9 cellular contexts compared by ENCODE assay signal in the genomic region with DNA sequence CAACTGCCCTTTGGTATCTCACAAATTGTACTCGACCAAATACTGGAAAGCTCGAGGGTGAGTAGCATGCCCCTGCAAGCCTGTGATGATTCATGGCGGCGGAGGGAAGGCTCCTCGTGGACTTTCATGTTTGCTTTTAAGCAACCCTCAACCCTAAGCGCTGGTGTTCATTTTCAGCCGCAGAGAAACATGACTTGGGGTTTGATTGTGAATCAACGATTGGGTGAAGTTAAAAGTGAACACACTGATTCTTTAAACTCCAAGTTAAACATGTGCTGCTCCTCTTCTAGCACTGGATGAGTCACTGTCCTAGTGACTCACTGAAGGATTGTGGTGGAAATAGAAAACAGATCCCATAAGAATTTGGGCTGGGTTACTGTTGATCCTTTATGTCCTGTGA. TPM values are rescaled to one million over a fixed set of nuclear protein-coding genes. Genes with fewer than 3 reads are reported as not detected.
A peak's percentile ranks its signal among the peaks of the same experiment; 100 is the strongest.
DNase-seq lines count a peak whose midpoint lies in the region; ATAC-seq, FAIRE-seq and TF ChIP-seq lines count a peak whose summit lies in the region.
"Had no signal": no experiment of that assay in that cellular context is flagged by ENCODE, and none has a peak within 500 bp of the region (broad histone marks: within the 10 kb centered on the region; RNA-seq: fewer than 3 reads in every experiment).

No MANE protein-coding gene starts in this region.

- intact Hi-C loops in HCT116 (cut with micrococcal nuclease): no loop called here

- H3K27ac ChIP-seq in HCT116 (ENCODE audit: low read depth, low read length): peak overlapping the region; percentile 83

- POLR2A ChIA-PET in HCT116 (lab: Charles Lee): no interaction called here

- H3K4me3 ChIP-seq in HCT116 (replicated peaks in 1 of 2; ENCODE audit: low read depth in 1 of 2, low read length in 2 of 2): peak overlapping the region in 1 of 2 experiments; percentile 40; a peak in 3 of 4 replicates

- H3K4me2 ChIP-seq in HCT116 (ENCODE audit: low read length): peak overlapping the region; percentile 71

- peak; percentile 34; the same call in 1 of the 2 replicates for TF ChIP-seq RAD21 in HCT116 (IDR thresholded peaks at IDR 0.05; ENCODE audit: low read depth)

- TF ChIP-seq CTCF in HCT116 (IDR thresholded peaks at IDR 0.05 in 2 of 3, conservative IDR thresholded peaks at IDR 0.05 in 1 of 3; ENCODE audit: borderline replicate concordance in 1 of 3, insufficient read depth in 1 of 3, low read depth in 2 of 3, low read length in 2 of 3): no peak

- peak; percentile 93 for DNase-seq in HCT116 (ENCODE audit: low read depth, low spot score)
- DNase-seq in activated T-cell treated with anti-CD3 and anti-CD28 coated beads, Interleukin-2, amount 50 U/mL, for 48 hours: peak; percentile 73 to 77
- DNase-seq in kidney tubule cell (ENCODE audit: low spot score): peak; percentile 69
- no peak for DNase-seq in NCI-H2196 (lab: John Stamatoyannopoulos, UW; ENCODE audit: unreplicated experiment)
- no peak for DNase-seq in NCI-H1694 (lab: John Stamatoyannopoulos, UW)

- BruUV-seq in HCT116 (replicated peaks; lab: Mats Ljungman, UMichigan): no TSS peak

- H3K4me1 ChIP-seq in HCT116 (ENCODE audit: control insufficient read depth in 1 of 2, insufficient read depth in 2 of 2, low read length in 2 of 2): peaks cover 34 to 58% of the 10 kb centered on the region in 2 experiments

- no peaks in the 10 kb centered on the region for H3K27me3 ChIP-seq in HCT116 (ENCODE audit: insufficient read depth, low read length)

- peak overlapping the region; percentile 67 for H3K9ac ChIP-seq in HCT116 (ENCODE audit: low read length)

- H3K9me3 ChIP-seq in HCT116 (ENCODE audit: control insufficient read depth in 1 of 2, insufficient read depth in 1 of 2, low read depth in 1 of 2, low read length in 2 of 2): no peaks in the 10 kb centered on the region

- H3K79me2 ChIP-seq in HCT116 (ENCODE audit: insufficient read depth, low read length): no peaks in the 10 kb centered on the region

- H4K20me1 ChIP-seq in HCT116 (ENCODE audit: insufficient read depth): no peaks in the 10 kb centered on the region

- TF ChIP-seq POLR2A in HCT116 (IDR thresholded peaks at IDR 0.05; ENCODE audit: borderline replicate concordance, extremely low read depth, insufficient read depth, insufficient read length): no peak

- RAD21 ChIA-PET in HCT116 (lab: Charles Lee; ENCODE audit: low non-redundant PET in 1 of 2, low total read pairs in 2 of 2, uncharacterized antibody in 2 of 2, unreplicated experiment in 2 of 2): no interaction called here

- peak; percentile 91 for FAIRE-seq in A204.1 (lab: Jason Lieb, UNC)
- FAIRE-seq: colon had no signal

- no peaks in the 10 kb centered on the region for H3K9me2 ChIP-seq in HCT116 (ENCODE audit: insufficient read depth)

- no peaks in the 10 kb centered on the region; a peak in 1 of 4 replicates for H3K36me3 ChIP-seq in HCT116 (ENCODE audit: control insufficient read depth in 1 of 2, insufficient read depth in 2 of 2, low read length in 2 of 2)

- peak; percentile 89 for ATAC-seq in HCT116
- no peak for ATAC-seq in GM18858 (IDR thresholded peaks at IDR 0.05; ENCODE audit: unreplicated experiment)
- no peak for ATAC-seq in HG02885 (IDR thresholded peaks at IDR 0.05; ENCODE audit: poor library complexity, unreplicated experiment)

- CTCF ChIA-PET in HCT116 (lab: Charles Lee): interaction anchor here (1.5 kb wide), 1 partner anchor 1505 kb away, joined by 4 read pairs; no protein-coding TSS in a partner anchor

- no peak overlapping the region for H2AFZ ChIP-seq in HCT116 (ENCODE audit: low read depth, low read length, poor library complexity, severe bottlenecking)

TF ChIP-seq in HCT116, 20 proteins besides CTCF, POLR2A, EP300 and RAD21:
- TF ChIP-seq EZH2phosphoT487 (IDR thresholded peaks at IDR 0.05; ENCODE audit: borderline replicate concordance) (no peak), TCF7L2 (IDR thresholded peaks at IDR 0.05; ENCODE audit: borderline replicate concordance, extremely low read depth, insufficient read depth, insufficient read length) (peak; percentile 63), EGR1 (IDR thresholded peaks at IDR 0.05; ENCODE audit: low read depth) (no peak), FOSL1 (IDR thresholded peaks at IDR 0.05; ENCODE audit: low read depth) (peak; percentile 99), CEBPB (IDR thresholded peaks at IDR 0.05; ENCODE audit: low read depth) (peak; percentile 85), ZFX (IDR thresholded peaks at IDR 0.05) (no peak), POLR2AphosphoS5 (IDR thresholded peaks at IDR 0.05; ENCODE audit: low read depth, low read length) (peak; percentile 60; the same call in 1 of the 2 replicates), EZH2 (IDR thresholded peaks at IDR 0.05) (no peak), YY1 (IDR thresholded peaks at IDR 0.05; ENCODE audit: extremely low read depth, insufficient replicate concordance, low read depth, low read length) (peak; percentile 53), JUND (IDR thresholded peaks at IDR 0.05) (peak; percentile 99), ZNF274 (IDR thresholded peaks at IDR 0.05; ENCODE audit: low read depth, low read length) (no peak), SP1 (IDR thresholded peaks at IDR 0.05; ENCODE audit: low read depth) (peak; percentile 88), SIN3A (IDR thresholded peaks at IDR 0.05; ENCODE audit: low read depth) (peak; percentile 86; the same call in 1 of the 2 replicates), ELF1 (IDR thresholded peaks at IDR 0.05; ENCODE audit: borderline replicate concordance, low read depth) (no peak; the same call in 1 of the 2 replicates), CBX3 (IDR thresholded peaks at IDR 0.05; ENCODE audit: low read depth) (peak; percentile 98), SRF (IDR thresholded peaks at IDR 0.05; ENCODE audit: low read depth) (peak; percentile 90)
- TF ChIP-seq, protein P1, sequence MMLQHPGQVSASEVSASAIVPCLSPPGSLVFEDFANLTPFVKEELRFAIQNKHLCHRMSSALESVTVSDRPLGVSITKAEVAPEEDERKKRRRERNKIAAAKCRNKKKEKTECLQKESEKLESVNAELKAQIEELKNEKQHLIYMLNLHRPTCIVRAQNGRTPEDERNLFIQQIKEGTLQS (IDR thresholded peaks at IDR 0.05): peak; percentile 66
- TF ChIP-seq, protein P2, sequence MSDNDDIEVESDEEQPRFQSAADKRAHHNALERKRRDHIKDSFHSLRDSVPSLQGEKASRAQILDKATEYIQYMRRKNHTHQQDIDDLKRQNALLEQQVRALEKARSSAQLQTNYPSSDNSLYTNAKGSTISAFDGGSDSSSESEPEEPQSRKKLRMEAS (IDR thresholded peaks at IDR 0.05): peak; percentile 95
- TF ChIP-seq, protein P3, sequence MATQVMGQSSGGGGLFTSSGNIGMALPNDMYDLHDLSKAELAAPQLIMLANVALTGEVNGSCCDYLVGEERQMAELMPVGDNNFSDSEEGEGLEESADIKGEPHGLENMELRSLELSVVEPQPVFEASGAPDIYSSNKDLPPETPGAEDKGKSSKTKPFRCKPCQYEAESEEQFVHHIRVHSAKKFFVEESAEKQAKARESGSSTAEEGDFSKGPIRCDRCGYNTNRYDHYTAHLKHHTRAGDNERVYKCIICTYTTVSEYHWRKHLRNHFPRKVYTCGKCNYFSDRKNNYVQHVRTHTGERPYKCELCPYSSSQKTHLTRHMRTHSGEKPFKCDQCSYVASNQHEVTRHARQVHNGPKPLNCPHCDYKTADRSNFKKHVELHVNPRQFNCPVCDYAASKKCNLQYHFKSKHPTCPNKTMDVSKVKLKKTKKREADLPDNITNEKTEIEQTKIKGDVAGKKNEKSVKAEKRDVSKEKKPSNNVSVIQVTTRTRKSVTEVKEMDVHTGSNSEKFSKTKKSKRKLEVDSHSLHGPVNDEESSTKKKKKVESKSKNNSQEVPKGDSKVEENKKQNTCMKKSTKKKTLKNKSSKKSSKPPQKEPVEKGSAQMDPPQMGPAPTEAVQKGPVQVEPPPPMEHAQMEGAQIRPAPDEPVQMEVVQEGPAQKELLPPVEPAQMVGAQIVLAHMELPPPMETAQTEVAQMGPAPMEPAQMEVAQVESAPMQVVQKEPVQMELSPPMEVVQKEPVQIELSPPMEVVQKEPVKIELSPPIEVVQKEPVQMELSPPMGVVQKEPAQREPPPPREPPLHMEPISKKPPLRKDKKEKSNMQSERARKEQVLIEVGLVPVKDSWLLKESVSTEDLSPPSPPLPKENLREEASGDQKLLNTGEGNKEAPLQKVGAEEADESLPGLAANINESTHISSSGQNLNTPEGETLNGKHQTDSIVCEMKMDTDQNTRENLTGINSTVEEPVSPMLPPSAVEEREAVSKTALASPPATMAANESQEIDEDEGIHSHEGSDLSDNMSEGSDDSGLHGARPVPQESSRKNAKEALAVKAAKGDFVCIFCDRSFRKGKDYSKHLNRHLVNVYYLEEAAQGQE (IDR thresholded peaks at IDR 0.05; ENCODE audit: low read depth): no peak
- TF ChIP-seq, protein P4, sequence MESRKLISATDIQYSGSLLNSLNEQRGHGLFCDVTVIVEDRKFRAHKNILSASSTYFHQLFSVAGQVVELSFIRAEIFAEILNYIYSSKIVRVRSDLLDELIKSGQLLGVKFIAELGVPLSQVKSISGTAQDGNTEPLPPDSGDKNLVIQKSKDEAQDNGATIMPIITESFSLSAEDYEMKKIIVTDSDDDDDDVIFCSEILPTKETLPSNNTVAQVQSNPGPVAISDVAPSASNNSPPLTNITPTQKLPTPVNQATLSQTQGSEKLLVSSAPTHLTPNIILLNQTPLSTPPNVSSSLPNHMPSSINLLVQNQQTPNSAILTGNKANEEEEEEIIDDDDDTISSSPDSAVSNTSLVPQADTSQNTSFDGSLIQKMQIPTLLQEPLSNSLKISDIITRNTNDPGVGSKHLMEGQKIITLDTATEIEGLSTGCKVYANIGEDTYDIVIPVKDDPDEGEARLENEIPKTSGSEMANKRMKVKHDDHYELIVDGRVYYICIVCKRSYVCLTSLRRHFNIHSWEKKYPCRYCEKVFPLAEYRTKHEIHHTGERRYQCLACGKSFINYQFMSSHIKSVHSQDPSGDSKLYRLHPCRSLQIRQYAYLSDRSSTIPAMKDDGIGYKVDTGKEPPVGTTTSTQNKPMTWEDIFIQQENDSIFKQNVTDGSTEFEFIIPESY (IDR thresholded peaks at IDR 0.05; ENCODE audit: extremely low read depth, insufficient replicate concordance, low read length): peak; percentile 35
TF ChIP-seq in HCT116: peak in this region for 13.

RNA-seq across cellular contexts. Expression of a gene that starts 8.3 kb away (rescaled TPM):
- 42.1 TPM for total RNA-seq in HCT116 (2021; ENCODE audit: unreplicated experiment)
- polyA plus RNA-seq in HCT116 (2012): 7.5 and 10.2 TPM in 2 replicates

RNA-seq across cellular contexts. Expression of a gene that starts 50.5 kb away (rescaled TPM):
- total RNA-seq in HCT116 (2021; ENCODE audit: unreplicated experiment): 17.0 TPM
- polyA plus RNA-seq in HCT116 (2012): 8.7 and 9.6 TPM in 2 replicates

Comparison
In these comparisons a context has a peak if more than half of its experiments do, and no peak if none do; other contexts are left out.
1. DNase-seq: peak in HCT116 (single experiment), activated T-cell treated with anti-CD3 and anti-CD28 coated beads, Interleukin-2, amount 50 U/mL, for 48 hours (2 of 2) and kidney tubule cell (single experiment); none in NCI-H2196 (single experiment) and NCI-H1694 (single experiment).